ENCODE assay signal across 8 cellular contexts in the genomic region with DNA sequence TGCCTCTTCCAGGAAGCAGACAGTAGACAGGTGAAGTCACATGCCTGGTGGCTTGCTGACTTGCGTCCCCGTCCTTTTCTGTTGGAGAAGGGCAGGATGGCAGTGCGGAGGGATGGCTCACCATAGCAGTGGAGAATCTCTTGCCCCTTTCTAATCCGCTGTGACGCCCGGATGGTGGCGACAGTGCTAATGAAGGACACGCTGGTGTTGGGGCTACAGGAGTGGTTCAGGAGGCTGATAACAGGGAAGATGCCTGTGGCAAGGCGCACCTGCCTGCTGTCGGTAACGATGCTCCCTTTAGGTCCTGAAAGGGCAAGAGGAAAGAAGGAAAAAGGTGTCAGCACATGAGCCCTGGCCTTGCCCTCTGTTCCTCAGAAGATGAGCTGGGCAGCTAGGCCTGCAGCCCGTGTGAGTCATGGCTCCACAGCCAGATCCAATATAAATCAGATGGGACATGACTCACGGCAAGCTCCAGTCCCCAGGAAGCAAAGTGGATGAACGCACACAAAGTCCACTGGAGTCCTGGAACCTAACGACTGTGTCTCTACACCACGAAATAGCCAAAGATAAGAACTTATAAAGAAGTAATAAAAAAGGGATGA. TPM values are rescaled to one million over a fixed set of nuclear protein-coding genes. Genes with fewer than 3 reads are reported as not detected.
DNase-seq lines count a peak whose midpoint lies in the region; ATAC-seq, FAIRE-seq and TF ChIP-seq lines count a peak whose summit lies in the region.

No MANE protein-coding gene starts in this region.

- H3K4me3 ChIP-seq in bronchial epithelial cell (ENCODE audit: low read depth, low read length) = no peak overlapping the region

- H3K36me3 Mint-ChIP-seq in HFFc6 (ENCODE audit: low read depth) (peaks cover 17% of the 10 kb centered on the region; the same call in 1 of the 2 replicates), natural killer cell (peaks cover 6% of the 10 kb centered on the region)
- peaks cover 57% of the 10 kb centered on the region for H3K36me3 Mint-ChIP-seq in activated T-cell treated with anti-CD3 and anti-CD28 coated beads, Interleukin-2, amount 50 U/mL, for 24 hours (ENCODE audit: low read depth)

- H3K36me3 ChIP-seq in bronchial epithelial cell (ENCODE audit: control insufficient read depth, insufficient read depth, low read length) = peaks cover 4% of the 10 kb centered on the region

- H3K9me3 Mint-ChIP-seq in HFFc6 (no peaks in the 10 kb centered on the region), natural killer cell (no peaks in the 10 kb centered on the region)
- no peaks in the 10 kb centered on the region for H3K9me3 Mint-ChIP-seq in activated T-cell treated with anti-CD3 and anti-CD28 coated beads, Interleukin-2, amount 50 U/mL, for 24 hours

- H3K27me3 Mint-ChIP-seq in HFFc6 (ENCODE audit: insufficient read depth) (no peaks in the 10 kb centered on the region), natural killer cell (ENCODE audit: low read depth in 2 of 2) (no peaks in the 10 kb centered on the region)
- H3K27me3 Mint-ChIP-seq in activated T-cell treated with anti-CD3 and anti-CD28 coated beads, Interleukin-2, amount 50 U/mL, for 24 hours = no peaks in the 10 kb centered on the region

- H3K4me1 Mint-ChIP-seq in HFFc6 (ENCODE audit: low read depth) (peaks cover 33% of the 10 kb centered on the region), natural killer cell (peaks cover 0 to 4% of the 10 kb centered on the region in 2 donors)
- peaks cover 1% of the 10 kb centered on the region for H3K4me1 Mint-ChIP-seq in activated T-cell treated with anti-CD3 and anti-CD28 coated beads, Interleukin-2, amount 50 U/mL, for 24 hours (ENCODE audit: low read depth)

- no peaks in the 10 kb centered on the region for H3K27me3 ChIP-seq in bronchial epithelial cell (ENCODE audit: control insufficient read depth, insufficient read depth, low read length)

- H3K27ac Mint-ChIP-seq in HFFc6 (peak overlapping the region; percentile 90), natural killer cell (no peak overlapping the region)
- no peak overlapping the region for H3K27ac Mint-ChIP-seq in activated T-cell treated with anti-CD3 and anti-CD28 coated beads, Interleukin-2, amount 50 U/mL, for 24 hours

- DNase-seq in HFFc6 = peak; percentile 93
- DNase-seq in bronchial epithelial cell (ENCODE audit: low read depth) = peak; percentile 88
- DNase-seq in left colon = peak; percentile 55 to 81
- DNase-seq in substantia nigra (lab: John Stamatoyannopoulos, UW) = peak in 1 of 49 donors; percentile 12
- DNase-seq in natural killer cell = no peak
- no peak for DNase-seq in activated T-cell treated with anti-CD3 and anti-CD28 coated beads, Interleukin-2, amount 50 U/mL, for 24 hours
- DNase-seq in C1 segment of cervical spinal cord (lab: John Stamatoyannopoulos, UW) = no peak

- TF ChIP-seq CTCF in HFFc6 (IDR thresholded peaks at IDR 0.05) = no peak
- no peak for TF ChIP-seq CTCF in bronchial epithelial cell (IDR thresholded peaks at IDR 0.05; ENCODE audit: insufficient read depth, low read length, severe bottlenecking)
- no peak for TF ChIP-seq CTCF in natural killer cell (IDR thresholded peaks at IDR 0.05)

- peak overlapping the region; percentile 27 for H3K27ac ChIP-seq in substantia nigra (ENCODE audit: low read depth, low read length, poor library complexity, severe bottlenecking)

- FAIRE-seq in bronchial epithelial cell (lab: Jason Lieb, UNC) = peak; percentile 75

- H3K4me3 Mint-ChIP-seq in HFFc6 (peak overlapping the region; percentile 73), natural killer cell (no peak overlapping the region)
- H3K4me3 Mint-ChIP-seq in activated T-cell treated with anti-CD3 and anti-CD28 coated beads, Interleukin-2, amount 50 U/mL, for 24 hours = no peak overlapping the region

- intact Hi-C loops in left colon (cut with DNase I, micrococcal nuclease) = loop anchor here in 1 of 2 donors (10.0 kb wide), 1 partner anchor 63 kb away; the partner anchor contains the start of gene WDR81
- intact Hi-C loops in natural killer cell (cut with micrococcal nuclease) = no loop called here

- peak; percentile 94 for ATAC-seq in left colon
- ATAC-seq in natural killer cell = no peak
- no peak for ATAC-seq in GM19328 (IDR thresholded peaks at IDR 0.05; ENCODE audit: unreplicated experiment)

RNA-seq across cellular contexts. Expression of gene SERPINF1, which starts 25.5 kb away (rescaled TPM):
- total RNA-seq in HFFc6 (2021; fragmentation: NEBNext Ultra II Directional; extraction: Animal tissue kit (Norgen Biotek cat#: 25700)) = 10 to 100 TPM; 12.0 to 46.8 (median 13.2) TPM
- total RNA-seq in bronchial epithelial cell = 51.3 and 112 TPM in 2 replicates
- total RNA-seq in left colon = 10 to 100 TPM; 33.3 to 60.6 TPM
- 1 to 10 TPM in 2 of 3 donors, not detected in 1; 1.0 to 2.1 TPM for total RNA-seq in natural killer cell

RNA-seq across cellular contexts. Expression of gene SMYD4, which starts 42.3 kb away (rescaled TPM):
- 10 to 100 TPM in 1 of 6 experiments, 1 to 10 TPM in 5; 6.3 to 10.3 (median 8.7) TPM for total RNA-seq in HFFc6 (2021; fragmentation: NEBNext Ultra II Directional; extraction: Animal tissue kit (Norgen Biotek cat#: 25700))
- total RNA-seq in bronchial epithelial cell = 7.9 and 10.4 TPM in 2 replicates
- total RNA-seq in left colon = 10 to 100 TPM in 1 of 2 donors, 1 to 10 TPM in 1; 10.0 to 13.6 TPM
- 10 to 100 TPM; 20.3 to 37.8 (median 24.3) TPM for total RNA-seq in natural killer cell

RNA-seq across cellular contexts. Expression of gene RPA1, which starts 42.4 kb away (rescaled TPM):
- total RNA-seq in HFFc6 (2021; fragmentation: NEBNext Ultra II Directional; extraction: Animal tissue kit (Norgen Biotek cat#: 25700)) = 100 to 1,000 TPM in 4 of 6 experiments, 10 to 100 TPM in 2; 83.2 to 111 (median 108) TPM
- 33.2 and 36.9 TPM in 2 replicates for total RNA-seq in bronchial epithelial cell
- total RNA-seq in left colon = 10 to 100 TPM; 57.2 to 69.6 TPM
- 100 to 1,000 TPM in 1 of 3 donors, 10 to 100 TPM in 2; 70.9 to 101 (median 98.9) TPM for total RNA-seq in natural killer cell

RNA-seq across cellular contexts. Expression of gene SERPINF2, which starts 44.7 kb away (rescaled TPM):
- not detected for total RNA-seq in HFFc6 (2021; fragmentation: NEBNext Ultra II Directional; extraction: Animal tissue kit (Norgen Biotek cat#: 25700))
- total RNA-seq in bronchial epithelial cell = 0.79 and 1.5 TPM in 2 replicates
- total RNA-seq in left colon = 1 to 10 TPM; 1.4 to 2.7 TPM
- under 1 TPM; 0.47 to 0.84 (median 0.48) TPM for total RNA-seq in natural killer cell

Comparison
In these comparisons a context has a peak if more than half of its experiments do, and no peak if none do; other contexts are left out.
1. DNase-seq: peak in HFFc6 (single experiment), bronchial epithelial cell (single experiment) and left colon (2 of 2); none in natural killer cell (single experiment), activated T-cell treated with anti-CD3 and anti-CD28 coated beads, Interleukin-2, amount 50 U/mL, for 24 hours (single experiment) and C1 segment of cervical spinal cord (0 of 14).
2. RNA of gene SERPINF1, which starts 25.5 kb away (total RNA-seq): 33.3 to 60.6 TPM in left colon, 51.3 to 112 TPM in bronchial epithelial cell and 12.0 to 46.8 TPM in HFFc6; 1.0 to 2.1 TPM in natural killer cell; every median in the first group is over 4 times any median in the second.